ENCODE assay signal across 8 cellular contexts in the genomic region with DNA sequence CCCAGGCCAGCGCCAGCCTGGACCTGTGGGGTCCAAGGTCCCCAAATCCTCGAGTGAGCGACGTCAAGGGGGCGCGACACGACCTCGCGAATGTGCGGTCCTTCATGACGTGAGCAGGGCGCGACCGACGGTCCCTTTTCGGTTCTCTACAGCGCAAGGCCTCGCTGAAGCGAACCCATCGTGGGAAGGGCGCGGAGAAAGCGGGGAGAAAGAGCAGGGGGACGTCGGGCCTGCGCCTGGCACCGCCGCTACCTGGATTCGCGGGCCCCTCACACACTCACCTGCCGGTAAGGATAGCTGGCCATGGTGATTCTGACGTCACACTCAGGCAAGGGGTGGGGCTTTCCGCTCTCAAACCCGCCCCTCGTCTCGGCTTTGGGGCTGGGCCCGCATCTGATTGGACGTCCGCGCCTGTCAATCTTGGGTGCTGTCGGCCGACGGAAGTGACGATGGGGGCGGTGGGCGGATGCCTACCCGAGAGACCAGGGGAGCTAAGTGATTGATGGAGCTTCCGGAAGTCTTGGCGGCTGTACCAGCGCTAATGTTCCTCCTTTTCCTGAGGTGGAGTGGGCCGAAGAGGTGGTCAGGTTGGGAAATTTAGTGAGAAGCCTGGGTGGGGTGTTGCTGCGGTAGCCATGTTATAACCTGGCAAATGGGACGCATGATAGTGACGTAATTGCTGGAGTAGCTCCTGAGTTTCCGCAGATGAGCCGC. TPM values are rescaled to one million over a fixed set of nuclear protein-coding genes. Genes with fewer than 3 reads are reported as not detected.
A peak's percentile ranks its signal among the peaks of the same experiment; 100 is the strongest.
DNase-seq lines count a peak whose midpoint lies in the region; ATAC-seq and TF ChIP-seq lines count a peak whose summit lies in the region.

A gene with protein sequence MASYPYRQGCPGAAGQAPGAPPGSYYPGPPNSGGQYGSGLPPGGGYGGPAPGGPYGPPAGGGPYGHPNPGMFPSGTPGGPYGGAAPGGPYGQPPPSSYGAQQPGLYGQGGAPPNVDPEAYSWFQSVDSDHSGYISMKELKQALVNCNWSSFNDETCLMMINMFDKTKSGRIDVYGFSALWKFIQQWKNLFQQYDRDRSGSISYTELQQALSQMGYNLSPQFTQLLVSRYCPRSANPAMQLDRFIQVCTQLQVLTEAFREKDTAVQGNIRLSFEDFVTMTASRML (minus strand): TSS at position 317 of the 714 bp plus-strand sequence. CDS start 12 bp downstream, at position 305.

- H3K27ac ChIP-seq in KMS-11 (peak within 1 kb of the TSS; percentile 85), Peyer's patch (peak within 1 kb of the TSS; percentile 91 to 97 (median 96)), esophagus (ENCODE audit: low read depth in 2 of 2, low read length in 1 of 2) (peak within 1 kb of the TSS; percentile 88 to 99)

- H3K79me2 ChIP-seq in KMS-11 (ENCODE audit: insufficient read depth, low read depth) = peaks cover 32% of the 10 kb centered on the region; the same call in 1 of the 2 replicates

- H3K27me3 ChIP-seq in KMS-11 (ENCODE audit: insufficient read depth, low read depth) (no peaks in the 10 kb centered on the region), Peyer's patch (no peaks in the 10 kb centered on the region), esophagus (ENCODE audit: control insufficient read depth in 1 of 2, insufficient read depth in 2 of 2, low read length in 2 of 2) (no peaks in the 10 kb centered on the region), mucosa of stomach (ENCODE audit: control insufficient read depth, insufficient read depth, low read length) (no peaks in the 10 kb centered on the region)

- H3K36me3 ChIP-seq in KMS-11 (ENCODE audit: insufficient read depth) (no peaks in the 10 kb centered on the region), Peyer's patch (no peaks in the 10 kb centered on the region), esophagus (ENCODE audit: control insufficient read depth in 2 of 2, insufficient read depth in 2 of 2, low read length in 1 of 2) (no peaks in the 10 kb centered on the region), mucosa of stomach (ENCODE audit: control insufficient read depth, insufficient read depth, low read length) (no peaks in the 10 kb centered on the region)

- peak within 1 kb of the TSS; percentile 98 for H3K4me3 ChIP-seq in KMS-11 (IDR thresholded peaks at IDR 0.05; ENCODE audit: insufficient read depth, low read depth, low read length)
- H3K4me3 ChIP-seq in Peyer's patch = peak within 1 kb of the TSS; percentile 69 to 87 (median 82)
- H3K4me3 ChIP-seq in esophagus (ENCODE audit: low read depth in 1 of 2, low read length in 2 of 2) = peak within 1 kb of the TSS; percentile 85 to 90
- H3K4me3 ChIP-seq in mucosa of stomach (ENCODE audit: low read length) = peak within 1 kb of the TSS; percentile 76

- ATAC-seq in GM21723 (IDR thresholded peaks at IDR 0.05; ENCODE audit: unreplicated experiment) = peak; percentile 89

- 0% methylated on average over 56 of the region's 56 CpGs for WGBS in esophagus, 2 donors

- peak within 1 kb of the TSS; percentile 97 for H2AFZ ChIP-seq in KMS-11 (ENCODE audit: low read depth)

- peaks cover 15% of the 10 kb centered on the region for H3K4me1 ChIP-seq in KMS-11 (ENCODE audit: low read depth, poor library complexity, severe bottlenecking)
- H3K4me1 ChIP-seq in Peyer's patch = peaks cover 0 to 30% (median 6%) of the 10 kb centered on the region in 4 donors
- H3K4me1 ChIP-seq in esophagus (ENCODE audit: control insufficient read depth in 2 of 2, insufficient read depth in 2 of 2, low read length in 1 of 2) = no peaks in the 10 kb centered on the region
- peaks cover 16% of the 10 kb centered on the region for H3K4me1 ChIP-seq in mucosa of stomach (ENCODE audit: control insufficient read depth, insufficient read depth, low read length)

- no peak for TF ChIP-seq CTCF in KMS-11 (conservative IDR thresholded peaks at IDR 0.05; ENCODE audit: low read depth, low read length)
- peak in 2 of 6 experiments; percentile 10 for TF ChIP-seq CTCF in Peyer's patch (IDR thresholded peaks at IDR 0.05)

- TF ChIP-seq POLR2A in Peyer's patch (IDR thresholded peaks at IDR 0.05) = peak; percentile 46 to 79

- H3K9me3 ChIP-seq in Peyer's patch (no peaks in the 10 kb centered on the region), esophagus (ENCODE audit: control insufficient read depth in 2 of 2, insufficient read depth in 1 of 2, low read depth in 1 of 2, low read length in 1 of 2) (no peaks in the 10 kb centered on the region), mucosa of stomach (ENCODE audit: control insufficient read depth, low read length) (no peaks in the 10 kb centered on the region)

- H3K4me2 ChIP-seq in KMS-11 = peak within 1 kb of the TSS; percentile 95

- DNase-seq in DMS53 (lab: John Stamatoyannopoulos, UW) (peak; percentile 100), Peyer's patch (peak; percentile 99 to 100 (median 100))
- DNase-seq in activated T-cell treated with anti-CD3 and anti-CD28 coated beads, Interleukin-2, amount 50 U/mL, for 48 hours = peak; percentile 100
- DNase-seq in stimulated activated CD8-positive, alpha-beta memory T cell treated with anti-CD3 and anti-CD28 coated beads, Interleukin-7, amount 100 ng/mL, for 1 hour (ENCODE audit: low read depth in 2 of 2) = peak; percentile 98 to 99

- peak within 1 kb of the TSS; percentile 94 for H3K9ac ChIP-seq in KMS-11
- H3K9ac ChIP-seq in mucosa of stomach (ENCODE audit: low read length) = peak within 1 kb of the TSS; percentile 85

- H4K20me1 ChIP-seq in KMS-11 (ENCODE audit: insufficient read depth) = no peaks in the 10 kb centered on the region; the same call in 1 of the 2 replicates

RNA-seq across cellular contexts. Expression of the gene that starts here (rescaled TPM):
- total RNA-seq in Peyer's patch = 100 to 1,000 TPM in 1 of 4 donors, 10 to 100 TPM in 3; 49.5 to 116 (median 59.8) TPM
- 10 to 100 TPM; 38.6 to 62.0 TPM for polyA plus RNA-seq in esophagus

Comparison
In these comparisons a context has a peak if more than half of its experiments do, and no peak if none do; other contexts are left out.
1. Peak in every context shown above with its lines: DNase-seq, ATAC-seq, H3K4me3 ChIP-seq and H3K27ac ChIP-seq.